ENCODE assay signal across 1 cellular context in genomic region chrX:26664919-26665318, GRCh38.
TF ChIP-seq lines count a peak whose summit lies in the region.

No MANE protein-coding gene starts in this region.

TF ChIP-seq in endothelial cell of umbilical vein, 7 proteins besides CTCF, POLR2A, EP300 and RAD21:
- TF ChIP-seq EZH2 (IDR thresholded peaks at IDR 0.05; ENCODE audit: borderline replicate concordance, low read depth, low read length, severe bottlenecking) (no peak), FOS (IDR thresholded peaks at IDR 0.05; ENCODE audit: borderline replicate concordance, insufficient read depth, low read length) (no peak), MAX (IDR thresholded peaks at IDR 0.05; ENCODE audit: insufficient read depth, insufficient read length) (no peak), POLR2AphosphoS5 (IDR thresholded peaks at IDR 0.05; ENCODE audit: insufficient read depth, low read depth, low read length) (no peak), MYC (IDR thresholded peaks at IDR 0.05; ENCODE audit: low read depth, low read length) (no peak)
